18 cellular contexts compared by ENCODE assay signal in the genomic region with DNA sequence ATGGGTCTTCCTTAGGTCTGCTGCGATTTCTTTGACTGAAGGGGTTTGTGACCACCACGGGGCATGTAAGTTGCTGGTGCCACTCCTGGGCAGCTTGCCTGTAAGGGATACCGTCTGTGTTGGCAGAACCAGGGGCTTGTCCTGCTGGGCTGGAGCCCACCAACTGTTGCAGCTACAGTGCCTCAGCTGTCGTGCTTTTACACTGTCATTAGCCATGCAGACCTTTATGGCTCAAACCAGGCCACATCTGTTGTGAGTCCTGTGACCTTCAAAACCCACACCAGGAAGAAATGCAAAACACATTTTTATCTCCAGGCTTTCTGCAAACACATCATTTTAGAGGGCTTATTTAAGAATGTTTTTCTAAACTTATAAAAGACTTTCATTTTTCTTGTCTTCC.
DNase-seq lines count a peak whose midpoint lies in the region; TF ChIP-seq lines count a peak whose summit lies in the region.
"Had no signal": no experiment of that assay in that cellular context is flagged by ENCODE, and none has a peak within 500 bp of the region (broad histone marks: within the 10 kb centered on the region; RNA-seq: fewer than 3 reads in every experiment).

No MANE protein-coding gene starts in this region.

- H3K27me3 ChIP-seq in H9 (ENCODE audit: insufficient read depth, low read length), result no peaks in the 10 kb centered on the region
- H3K27me3 ChIP-seq in adrenal gland, result no peaks in the 10 kb centered on the region
- H3K27me3 ChIP-seq in skeletal muscle tissue (ENCODE audit: control insufficient read depth in 3 of 3, insufficient read depth in 3 of 3, low read length in 3 of 3), result no peaks in the 10 kb centered on the region
- H3K27me3 ChIP-seq: heart left ventricle, pancreas, tibial nerve had no signal

- no peak overlapping the region for H4K5ac ChIP-seq in H9 (ENCODE audit: insufficient read length, low read depth, low read length)

- H3K27ac ChIP-seq in H9 (ENCODE audit: insufficient read length, low read depth, low read length) (no peak overlapping the region), adrenal gland (peak overlapping the region in 3 of 5 donors; percentile 3 to 51 (median 21)), skeletal muscle tissue (ENCODE audit: low read depth, low read length) (peak overlapping the region; percentile 3)
- H3K27ac ChIP-seq: tibial nerve had no signal

- H3K4me1 Mint-ChIP-seq in H9, result peaks cover 49 to 52% of the 10 kb centered on the region in 2 experiments

- H2BK5ac ChIP-seq in H9 (ENCODE audit: insufficient read length, low read length), result no peak overlapping the region

- no peak overlapping the region for H3K4ac ChIP-seq in H9 (ENCODE audit: low read depth, low read length)

- no peak overlapping the region for H4K8ac ChIP-seq in H9 (replicated peaks; ENCODE audit: insufficient read length, low read depth, low read length)

- no peak overlapping the region for H3K23ac ChIP-seq in H9 (ENCODE audit: insufficient read length, low read depth, low read length)

- peaks cover 11% of the 10 kb centered on the region; the same call in 1 of the 2 replicates for H3K4me1 ChIP-seq in H9 (ENCODE audit: insufficient read depth, low read length)
- peaks cover 21 to 25% of the 10 kb centered on the region in 2 donors for H3K4me1 ChIP-seq in adrenal gland (replicated peaks in 1 of 2)
- peaks cover 13 to 31% (median 19%) of the 10 kb centered on the region in 3 donors for H3K4me1 ChIP-seq in skeletal muscle tissue (ENCODE audit: control insufficient read depth in 3 of 3, insufficient read depth in 3 of 3, low read length in 3 of 3)

- H3K14ac ChIP-seq in H9 (ENCODE audit: insufficient read depth, low read length), result no peak overlapping the region

- H2BK15ac ChIP-seq in H9 (ENCODE audit: low read depth, low read length), result no peak overlapping the region

- H2AFZ ChIP-seq in H9 (ENCODE audit: low read length), result no peak overlapping the region

- H3K79me2 ChIP-seq in H9 (ENCODE audit: insufficient read depth, low read length), result peaks cover 29% of the 10 kb centered on the region; the same call in 1 of the 2 replicates

- intact Hi-C loops in adrenal gland (cut with DNase I), result no loop called here
- intact Hi-C loops in posterior vena cava (cut with DNase I), result no loop called here

- no peak overlapping the region for H3K4me2 ChIP-seq in H9 (ENCODE audit: insufficient read depth, insufficient read length, low read length)

- no peak overlapping the region for H2BK120ac ChIP-seq in H9 (ENCODE audit: low read depth, low read length, poor library complexity, severe bottlenecking)

- H3K4me3 ChIP-seq in adrenal gland (no peak overlapping the region), skeletal muscle tissue (ENCODE audit: low read length in 3 of 3) (peak overlapping the region; percentile 39 to 60 (median 41))
- H3K4me3 ChIP-seq: heart left ventricle, pancreas, tibial nerve had no signal

- H2AK5ac ChIP-seq in H9 (ENCODE audit: insufficient read length, low read length), result no peak overlapping the region

- H3K36me3 ChIP-seq in adrenal gland (replicated peaks in 1 of 2) (no peaks in the 10 kb centered on the region), skeletal muscle tissue (ENCODE audit: control insufficient read depth in 3 of 3, insufficient read depth in 3 of 3, low read length in 3 of 3) (no peaks in the 10 kb centered on the region)
- H3K36me3 ChIP-seq: heart left ventricle, pancreas, tibial nerve had no signal

- H3K18ac ChIP-seq in H9 (ENCODE audit: insufficient read length, low read depth, low read length), result no peak overlapping the region

- TF ChIP-seq CTCF in H9 (conservative IDR thresholded peaks at IDR 0.05) (no peak), adrenal gland (IDR thresholded peaks at IDR 0.05) (no peak)

- H4K91ac ChIP-seq in H9 (ENCODE audit: insufficient read length, low read depth, low read length), result no peak overlapping the region

- H3K4me3 Mint-ChIP-seq in H9, result no peak overlapping the region; a peak in 1 of 5 replicates
- H3K4me3 Mint-ChIP-seq: stimulated activated naive CD8-positive, alpha-beta T cell treated with anti-CD3 and anti-CD28 coated beads, Interleukin-15, Interleukin-2, amounts not matched to agents 100 ng/mL and 50 ng/mL, for 24 hours had no signal

- WGBS in H9 (ENCODE audit: extremely low coverage, insufficient read length, low lambda C conversion rate), result no CpG with 5 or more reads among the region's 4 CpGs
- whole genome bisulfite sequencing in adrenal gland, 4 donors, result 49 to 69% (median 61%) methylated on average over 4 of the region's 4 CpGs

- H3K27ac Mint-ChIP-seq in H9, result peak overlapping the region; percentile 30 to 88 (median 67); a peak in 5 of 7 replicates
- H3K27ac Mint-ChIP-seq: activated naive CD4-positive, alpha-beta T cell treated with anti-CD3 and anti-CD28 coated beads, Interleukin-2, amount 50 U/mL, for 72 hours; stimulated activated naive CD8-positive, alpha-beta T cell treated with anti-CD3 and anti-CD28 coated beads, Interleukin-15, Interleukin-2, amounts not matched to agents 100 ng/mL and 50 ng/mL, for 24 hours had no signal

- H3K23me2 ChIP-seq in H9 (ENCODE audit: insufficient read length, low read depth, low read length, poor library complexity, severe bottlenecking), result no peaks in the 10 kb centered on the region

- H3K79me1 ChIP-seq in H9 (ENCODE audit: insufficient read depth, low read depth, low read length, poor library complexity, severe bottlenecking), result peaks cover 3% of the 10 kb centered on the region

- H2BK12ac ChIP-seq in H9 (ENCODE audit: insufficient read length, low read depth, low read length), result no peak overlapping the region

- no peak for TF ChIP-seq POLR2A in adrenal gland (IDR thresholded peaks at IDR 0.05)

- H4K20me1 ChIP-seq in H9 (ENCODE audit: control insufficient read depth, insufficient read depth, insufficient read length), result no peaks in the 10 kb centered on the region

- no peaks in the 10 kb centered on the region for H3K27me3 Mint-ChIP-seq in H9 (ENCODE audit: low read depth)

- no peaks in the 10 kb centered on the region for H3K9me3 Mint-ChIP-seq in H9
- H3K9me3 Mint-ChIP-seq: activated naive CD4-positive, alpha-beta T cell treated with anti-CD3 and anti-CD28 coated beads, Interleukin-2, amount 50 U/mL, for 72 hours had no signal

- H3K36me3 Mint-ChIP-seq in H9 (ENCODE audit: insufficient read depth in 1 of 3, low read depth in 3 of 3), result no peaks in the 10 kb centered on the region; a peak in 1 of 7 replicates
- H3K36me3 Mint-ChIP-seq: activated naive CD4-positive, alpha-beta T cell treated with anti-CD3 and anti-CD28 coated beads, Interleukin-2, amount 50 U/mL, for 72 hours had no signal

- DNase-seq in H9, result no peak
- DNase-seq in adrenal gland, result peak in 4 of 7 donors; percentile 16 to 33 (median 30)
- DNase-seq in myocyte (ENCODE audit: low read depth), result peak; percentile 86
- no peak for DNase-seq in mesenteric fat pad (ENCODE audit: low spot score)
- no peak for DNase-seq in posterior vena cava (ENCODE audit: low spot score)
- no peak for DNase-seq in NCI-H748 (lab: John Stamatoyannopoulos, UW; ENCODE audit: unreplicated experiment)
- DNase-seq: activated CD4-positive, alpha-beta T cell treated with anti-CD3 and anti-CD28 coated beads for 4 hours; DMS79 treated with DMSO at 0.1 percent for 48 hours; Karpas-422; NCI-H187 treated with DMSO at 0.1 percent for 48 hours; pancreas; Right ventricle myocardium superior; stimulated activated CD4-positive, alpha-beta T cell treated with anti-CD3 and anti-CD28 coated beads, Interleukin-4, amount 100 ng/mL, for 1 hour had no signal

- no peak overlapping the region for H3T11ph ChIP-seq in H9 (ENCODE audit: low read length)

- H3K56ac ChIP-seq in H9 (ENCODE audit: insufficient read length, low read depth, low read length), result no peak overlapping the region

- no peaks in the 10 kb centered on the region for H3K9me3 ChIP-seq in H9 (ENCODE audit: control insufficient read depth, low read depth, low read length)
- no peaks in the 10 kb centered on the region for H3K9me3 ChIP-seq in adrenal gland (replicated peaks in 1 of 3)
- H3K9me3 ChIP-seq in skeletal muscle tissue (ENCODE audit: control insufficient read depth in 3 of 3, low read length in 3 of 3), result no peaks in the 10 kb centered on the region
- H3K9me3 ChIP-seq: heart left ventricle, pancreas, tibial nerve had no signal

- no peak overlapping the region for H2BK20ac ChIP-seq in H9 (ENCODE audit: low read depth, low read length, poor library complexity, severe bottlenecking)

- H3K9ac ChIP-seq in H9 (ENCODE audit: extremely low read depth, insufficient read length, low read length), result no peak overlapping the region
- peak overlapping the region in 1 of 3 donors; percentile 25 for H3K9ac ChIP-seq in skeletal muscle tissue (ENCODE audit: low read depth in 1 of 3, low read length in 3 of 3)

Comparison
In these comparisons a context has a peak if more than half of its experiments do, and no peak if none do; other contexts are left out.
1. DNase-seq: peak in adrenal gland (4 of 7) and myocyte (single experiment); none in H9 (single experiment), mesenteric fat pad (single experiment), posterior vena cava (single experiment) and NCI-H748 (single experiment).
2. H3K4me3 ChIP-seq: peak in skeletal muscle tissue (3 of 3); none in adrenal gland (0 of 4).